Comparison of ENCODE assay signal across 8 cellular contexts in genomic region chr18:12657048-12657848, GRCh38. TPM values are rescaled to one million over a fixed set of nuclear protein-coding genes. Genes with fewer than 3 reads are reported as not detected.
A peak's percentile ranks its signal among the peaks of the same experiment; 100 is the strongest.
DNase-seq lines count a peak whose midpoint lies in the region; ATAC-seq and TF ChIP-seq lines count a peak whose summit lies in the region.

No MANE protein-coding gene starts in this region.

- DNase-seq in activated T-cell treated with anti-CD3 and anti-CD28 coated beads, Interleukin-2, amount 50 U/mL, for 72 hours: peak; percentile 46 to 50
- peak; percentile 39 for DNase-seq in fibroblast of the aortic adventitia (ENCODE audit: low read depth)
- peak; percentile 58 for DNase-seq in nephron progenitor cell
- no peak for DNase-seq in vagina (ENCODE audit: extremely low spot score in 2 of 2)
- DNase-seq in NCI-H187 (lab: John Stamatoyannopoulos, UW): no peak

- no peak for TF ChIP-seq RAD21 in Ishikawa (IDR thresholded peaks at IDR 0.05; ENCODE audit: low read depth)

- no peaks in the 10 kb centered on the region for H3K27me3 ChIP-seq in vagina

- H3K27ac Mint-ChIP-seq in activated T-cell treated with anti-CD3 and anti-CD28 coated beads, Interleukin-2, amount 50 U/mL, for 72 hours: no peak overlapping the region
- peak overlapping the region; percentile 71 for H3K27ac Mint-ChIP-seq in nephron progenitor cell

- intact Hi-C loops in vagina (cut with DNase I): loop anchor here (5.0 kb wide), 3 partner anchors 250 to 350 kb away; partner anchors contain the start of genes PRELID3A and TUBB6

- H3K4me3 ChIP-seq in fibroblast of the aortic adventitia (ENCODE audit: low read depth, low read length) (peak overlapping the region; percentile 91), vagina (peak overlapping the region; percentile 88 to 93)

- peak in 1 of 2 donors; percentile 26 for TF ChIP-seq POLR2A in vagina (IDR thresholded peaks at IDR 0.05)

- no peak for TF ChIP-seq EP300 in Ishikawa (IDR thresholded peaks at IDR 0.05; ENCODE audit: borderline replicate concordance)

- H3K9me3 Mint-ChIP-seq in activated T-cell treated with anti-CD3 and anti-CD28 coated beads, Interleukin-2, amount 50 U/mL, for 72 hours: no peaks in the 10 kb centered on the region
- no peaks in the 10 kb centered on the region for H3K9me3 Mint-ChIP-seq in nephron progenitor cell

- no peaks in the 10 kb centered on the region for H3K36me3 Mint-ChIP-seq in activated T-cell treated with anti-CD3 and anti-CD28 coated beads, Interleukin-2, amount 50 U/mL, for 72 hours (ENCODE audit: insufficient read depth in 2 of 2)
- H3K36me3 Mint-ChIP-seq in nephron progenitor cell (ENCODE audit: low read depth): peaks cover 4% of the 10 kb centered on the region

- H3K4me1 ChIP-seq in ES-I3 (ENCODE audit: insufficient read depth, low read length): peaks cover 13% of the 10 kb centered on the region
- H3K4me1 ChIP-seq in vagina: peaks cover 34% of the 10 kb centered on the region

- TF ChIP-seq CTCF in fibroblast of the aortic adventitia (IDR thresholded peaks at IDR 0.05; ENCODE audit: insufficient read depth, low read length) (no peak), nephron progenitor cell (IDR thresholded peaks at IDR 0.05) (no peak), vagina (IDR thresholded peaks at IDR 0.05) (no peak)

- ATAC-seq in GM21528 (IDR thresholded peaks at IDR 0.05; ENCODE audit: low FRiP score, unreplicated experiment): peak; percentile 45
- peak; percentile 55 to 59 for ATAC-seq in activated T-cell treated with anti-CD3 and anti-CD28 coated beads, Interleukin-2, amount 50 U/mL, for 72 hours (replicated peaks in 1 of 2)

- H3K9ac ChIP-seq in ES-I3 (ENCODE audit: low read depth, low read length): peak overlapping the region; percentile 76

- peaks cover 31% of the 10 kb centered on the region for H3K27me3 Mint-ChIP-seq in activated T-cell treated with anti-CD3 and anti-CD28 coated beads, Interleukin-2, amount 50 U/mL, for 72 hours (ENCODE audit: low read depth)
- peaks cover 43% of the 10 kb centered on the region for H3K27me3 Mint-ChIP-seq in nephron progenitor cell (ENCODE audit: low read depth, poor library complexity)

- H3K36me3 ChIP-seq in ES-I3 (ENCODE audit: insufficient read depth, low read length) (no peaks in the 10 kb centered on the region), vagina (no peaks in the 10 kb centered on the region)

- H3K4me3 Mint-ChIP-seq in activated T-cell treated with anti-CD3 and anti-CD28 coated beads, Interleukin-2, amount 50 U/mL, for 72 hours: peak overlapping the region; percentile 81 to 85
- H3K4me3 Mint-ChIP-seq in nephron progenitor cell: peak overlapping the region; percentile 87

- no peaks in the 10 kb centered on the region for H3K9me3 ChIP-seq in ES-I3 (ENCODE audit: control insufficient read depth, insufficient read depth, low read length)
- no peaks in the 10 kb centered on the region for H3K9me3 ChIP-seq in vagina

- peaks cover 33% of the 10 kb centered on the region for H3K4me1 Mint-ChIP-seq in activated T-cell treated with anti-CD3 and anti-CD28 coated beads, Interleukin-2, amount 50 U/mL, for 72 hours (ENCODE audit: low read depth)
- peaks cover 32% of the 10 kb centered on the region for H3K4me1 Mint-ChIP-seq in nephron progenitor cell

- peak overlapping the region; percentile 94 for H3K27ac ChIP-seq in vagina

TF ChIP-seq in Ishikawa, 13 proteins besides CTCF, POLR2A, EP300 and RAD21:
- TF ChIP-seq REST (IDR thresholded peaks at IDR 0.05; ENCODE audit: low read depth) (no peak), ZBTB7A (IDR thresholded peaks at IDR 0.05; ENCODE audit: low read depth) (peak; percentile 92), MAX (IDR thresholded peaks at IDR 0.05) (0 out of 2 replicates have a peak, but pooled peaks have one; percentile 42)

RNA-seq across cellular contexts. Expression of gene SPIRE1, which starts 0.7 kb away (rescaled TPM):
- 1 to 10 TPM; 5.7 to 7.4 TPM for total RNA-seq in activated T-cell treated with anti-CD3 and anti-CD28 coated beads, Interleukin-2, amount 50 U/mL, for 72 hours
- total RNA-seq in fibroblast of the aortic adventitia (ENCODE audit: low replicate concordance) (27.7 and 43.4 TPM in 2 replicates), vagina (15.7 TPM)

RNA-seq across cellular contexts. Expression of gene CEP76, which starts 45.3 kb away (rescaled TPM):
- total RNA-seq in activated T-cell treated with anti-CD3 and anti-CD28 coated beads, Interleukin-2, amount 50 U/mL, for 72 hours: 10 to 100 TPM; 15.5 to 16.0 TPM
- total RNA-seq in fibroblast of the aortic adventitia (ENCODE audit: low replicate concordance) (10.3 and 36.3 TPM in 2 replicates), vagina (8.6 TPM)

RNA-seq across cellular contexts. Expression of gene PSMG2, which starts 45.6 kb away (rescaled TPM):
- 100 to 1,000 TPM; 142 to 158 TPM for total RNA-seq in activated T-cell treated with anti-CD3 and anti-CD28 coated beads, Interleukin-2, amount 50 U/mL, for 72 hours
- total RNA-seq in fibroblast of the aortic adventitia (ENCODE audit: low replicate concordance): 58.0 and 126 TPM in 2 replicates
- 56.2 TPM for total RNA-seq in vagina

Comparison
In these comparisons a context has a peak if more than half of its experiments do, and no peak if none do; other contexts are left out.
1. DNase-seq: peak in activated T-cell treated with anti-CD3 and anti-CD28 coated beads, Interleukin-2, amount 50 U/mL, for 72 hours (2 of 2), fibroblast of the aortic adventitia (single experiment) and nephron progenitor cell (single experiment); none in vagina (0 of 2) and NCI-H187 (0 of 2).